19 cellular contexts compared by ENCODE assay signal in the genomic region with DNA sequence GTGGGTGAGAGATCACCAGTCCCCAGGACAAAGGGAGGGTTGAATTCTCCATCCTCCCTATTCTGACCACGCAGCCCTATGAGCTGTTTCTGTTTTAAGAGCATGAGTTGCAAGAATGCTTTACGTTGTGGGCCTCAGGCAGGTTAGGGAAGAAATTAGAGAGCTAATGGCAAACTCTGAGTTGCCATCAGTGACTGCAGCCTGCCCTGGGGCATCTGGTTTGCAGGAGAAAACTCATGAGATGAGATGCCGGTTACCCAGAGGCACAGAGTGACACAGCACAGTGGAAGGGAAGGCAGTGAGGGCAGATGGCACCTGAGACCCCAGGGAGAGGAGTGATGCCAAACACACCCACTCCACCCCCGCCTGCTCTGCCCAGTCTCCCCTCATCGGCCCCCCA.
"Had no signal": no experiment of that assay in that cellular context is flagged by ENCODE, and none has a peak within 500 bp of the region (broad histone marks: within the 10 kb centered on the region; RNA-seq: fewer than 3 reads in every experiment).

No MANE protein-coding gene starts in this region.

- H3K27ac ChIP-seq: brain microvascular endothelial cell, heart left ventricle, psoas muscle, sigmoid colon, spleen, stomach, testis had no signal

- DNase-seq: activated B cell treated with CpG ODN at 0.5 μM for 24 hours; activated CD4-positive, alpha-beta T cell treated with anti-CD3 and anti-CD28 coated beads for 48 hours; activated CD8-positive, alpha-beta memory T cell treated with anti-CD3 and anti-CD28 coated beads, Interleukin-2, amount 50 U/mL, for 48 hours; activated CD8-positive, alpha-beta T cell treated with anti-CD3 and anti-CD28 coated beads, Interleukin-2, amount 10 ng/mL, durations not matched to agents 7 days and 5 days; activated naive CD4-positive, alpha-beta T cell treated with Interleukin-2 at 50 U/mL for 16 hours; anterior cingulate cortex; brain microvascular endothelial cell; cortex of kidney; effector CD4-positive, alpha-beta T cell; heart left ventricle; immature natural killer cell; left cardiac atrium; psoas muscle; sigmoid colon; spleen; stomach; T-helper 2 cell; testis had no signal

- H3K4me3 ChIP-seq: heart left ventricle, lung, psoas muscle, sigmoid colon, spleen, stomach, testis had no signal

- H3K4me1 ChIP-seq: psoas muscle, sigmoid colon, spleen had no signal

- H3K27me3 ChIP-seq: brain microvascular endothelial cell, sigmoid colon, spleen, stomach, testis had no signal

- ATAC-seq: activated CD8-positive, alpha-beta T cell treated with anti-CD3 and anti-CD28 coated beads, Interleukin-2, amount 10 ng/mL, durations not matched to agents 7 days and 5 days; left cardiac atrium; psoas muscle had no signal

- H3K9me3 ChIP-seq: heart left ventricle, psoas muscle, sigmoid colon, spleen, stomach, testis had no signal

- H3K36me3 ChIP-seq: brain microvascular endothelial cell, heart left ventricle, sigmoid colon, spleen, stomach had no signal
